In genomic region chr20:11891827-11892521, GRCh38 we compare ENCODE assay signal across 8 cellular contexts. TPM values are rescaled to one million over a fixed set of nuclear protein-coding genes. Genes with fewer than 3 reads are reported as not detected.
DNase-seq lines count a peak whose midpoint lies in the region; ATAC-seq and TF ChIP-seq lines count a peak whose summit lies in the region.

No MANE protein-coding gene starts in this region.

- peak overlapping the region; percentile 83 to 95 (median 88) for H3K27ac ChIP-seq in gastrocnemius medialis

- intact Hi-C loops in gastrocnemius medialis (cut with DNase I; ENCODE audit: low total_unique reads), result loop anchor here (5.0 kb wide), 1 partner anchor 1890 kb away; the partner anchor contains the start of gene ESF1

- H3K36me3 ChIP-seq in gastrocnemius medialis, result no peaks in the 10 kb centered on the region

- H3K4me1 ChIP-seq in gastrocnemius medialis, result peaks cover 45 to 51% of the 10 kb centered on the region in 2 donors

- DNase-seq in CMK (ENCODE audit: low read depth), result peak; percentile 54
- peak; percentile 83 for DNase-seq in LoVo (ENCODE audit: low spot score)
- peak; percentile 44 for DNase-seq in SIG-M5 (lab: John Stamatoyannopoulos, UW)
- peak; percentile 17 for DNase-seq in brain pericyte (ENCODE audit: low read depth, low spot score)
- peak; percentile 13 to 30 for DNase-seq in gastrocnemius medialis

- peak overlapping the region; percentile 80 for H3K4me3 ChIP-seq in iPS-18c (ENCODE audit: insufficient read depth, low read depth, low read length)
- H3K4me3 ChIP-seq in gastrocnemius medialis, result peak overlapping the region; percentile 72 to 86 (median 80)

- in situ Hi-C loops in gastrocnemius medialis (cut with MboI; ENCODE audit: low sequenced_read_pairs in 4 of 4), result loop anchor here in 1 of 4 donors (25.0 kb wide), 1 partner anchor 1455 kb away; the partner anchor contains the start of genes MKKS and SLX4IP

- TF ChIP-seq POLR2A in gastrocnemius medialis (IDR thresholded peaks at IDR 0.05), result no peak

- ATAC-seq in GM21423 (IDR thresholded peaks at IDR 0.05; ENCODE audit: unreplicated experiment), result peak; percentile 67
- ATAC-seq in gastrocnemius medialis, result peak; percentile 5 to 9
- ATAC-seq in HG03045 (IDR thresholded peaks at IDR 0.05; ENCODE audit: unreplicated experiment), result no peak

- H3K27me3 ChIP-seq in gastrocnemius medialis, result no peaks in the 10 kb centered on the region

- no peak for TF ChIP-seq CTCF in gastrocnemius medialis (IDR thresholded peaks at IDR 0.05 in 4 of 5, conservative IDR thresholded peaks at IDR 0.05 in 1 of 5)

- no peaks in the 10 kb centered on the region for H3K9me3 ChIP-seq in iPS-18c (ENCODE audit: control insufficient read depth, insufficient read depth, low read length)
- H3K9me3 ChIP-seq in gastrocnemius medialis, result no peaks in the 10 kb centered on the region

RNA-seq across cellular contexts. Expression of gene BTBD3, which starts 25.7 kb away (rescaled TPM):
- 10 to 100 TPM; 13.8 to 21.9 (median 14.8) TPM for total RNA-seq in gastrocnemius medialis

Comparison
In these comparisons a context has a peak if more than half of its experiments do, and no peak if none do; other contexts are left out.
1. DNase-seq: peak in every context shown above with its lines; median percentile 83 in LoVo; 54 in CMK; 44 in SIG-M5; 22 in gastrocnemius medialis; 17 in brain pericyte.